17 cellular contexts compared by ENCODE assay signal in genomic region chr7:18174996-18175395, GRCh38.
"Had no signal": no experiment of that assay in that cellular context is flagged by ENCODE, and none has a peak within 500 bp of the region (broad histone marks: within the 10 kb centered on the region; RNA-seq: fewer than 3 reads in every experiment).

No MANE protein-coding gene starts in this region.

- H3K27ac Mint-ChIP-seq: activated CD4-positive, alpha-beta T cell treated with anti-CD3 and anti-CD28 coated beads, Interleukin-2, amount 10 ng/mL, durations not matched to agents 24 days and 14 days; activated CD8-positive, alpha-beta T cell treated with anti-CD3 and anti-CD28 coated beads for 36 hours; activated naive CD8-positive, alpha-beta T cell treated with anti-CD3 and anti-CD28 coated beads, Interleukin-2, amount 10 ng/mL, durations not matched to agents 7 days and 5 days; activated T-cell treated with anti-CD3 and anti-CD28 coated beads, Interleukin-2, amount 50 U/mL, for 24 hours; activated T-helper 2 cell treated with anti-CD3 and anti-CD28 coated beads, Interferon-gamma antibody, Interleukin-2, Interleukin-4, amounts not matched to agents 10 μg/mL and 5 μg/mL and 100 μg/mL, durations not matched to agents 14 hours and 24 hours and 36 hours; nephron; T-cell had no signal

- H3K9me3 ChIP-seq: colonic mucosa, gastrocnemius medialis, heart left ventricle, sigmoid colon had no signal

- ATAC-seq: activated CD8-positive, alpha-beta T cell treated with anti-CD3 and anti-CD28 coated beads for 36 hours; gastrocnemius medialis; heart left ventricle; left ventricle myocardium superior; T-cell had no signal

- H3K27me3 Mint-ChIP-seq: activated CD4-positive, alpha-beta T cell treated with anti-CD3 and anti-CD28 coated beads, Interleukin-2, amount 10 ng/mL, durations not matched to agents 24 days and 14 days; activated CD8-positive, alpha-beta T cell treated with anti-CD3 and anti-CD28 coated beads for 36 hours; activated naive CD8-positive, alpha-beta T cell treated with anti-CD3 and anti-CD28 coated beads, Interleukin-2, amount 10 ng/mL, durations not matched to agents 7 days and 5 days; T-cell had no signal

- H3K36me3 Mint-ChIP-seq: activated naive CD8-positive, alpha-beta T cell treated with anti-CD3 and anti-CD28 coated beads, Interleukin-2, amount 10 ng/mL, durations not matched to agents 7 days and 5 days; T-cell had no signal

- H3K4me1 Mint-ChIP-seq: nephron had no signal

- H3K27me3 ChIP-seq: colonic mucosa, gastrocnemius medialis, heart left ventricle, sigmoid colon had no signal

- H3K4me3 ChIP-seq: colonic mucosa, gastrocnemius medialis, heart left ventricle, sigmoid colon had no signal

- DNase-seq: activated CD4-positive, alpha-beta T cell treated with anti-CD3 and anti-CD28 coated beads, Interleukin-2, amount 10 ng/mL, durations not matched to agents 24 days and 14 days; activated CD8-positive, alpha-beta T cell treated with anti-CD3 and anti-CD28 coated beads for 36 hours; activated naive CD4-positive, alpha-beta T cell treated with Interleukin-2 at 50 U/mL for 16 hours; activated naive CD8-positive, alpha-beta T cell treated with anti-CD3 and anti-CD28 coated beads, Interleukin-2, amount 10 ng/mL, durations not matched to agents 7 days and 5 days; activated T-cell treated with anti-CD3 and anti-CD28 coated beads, Interleukin-2, amount 50 U/mL, for 24 hours; amygdala; caudate nucleus; colonic mucosa; gastrocnemius medialis; heart left ventricle; left ventricle myocardium superior; nucleus accumbens; sigmoid colon; stimulated activated naive CD4-positive, alpha-beta T cell had no signal

- H3K4me1 ChIP-seq: colonic mucosa, gastrocnemius medialis had no signal

- H3K36me3 ChIP-seq: colonic mucosa, gastrocnemius medialis, heart left ventricle, sigmoid colon had no signal

- H3K27ac ChIP-seq: colonic mucosa, gastrocnemius medialis, heart left ventricle, sigmoid colon had no signal

- H3K9me3 Mint-ChIP-seq: activated CD4-positive, alpha-beta T cell treated with anti-CD3 and anti-CD28 coated beads, Interleukin-2, amount 10 ng/mL, durations not matched to agents 24 days and 14 days; activated CD8-positive, alpha-beta T cell treated with anti-CD3 and anti-CD28 coated beads for 36 hours; activated naive CD8-positive, alpha-beta T cell treated with anti-CD3 and anti-CD28 coated beads, Interleukin-2, amount 10 ng/mL, durations not matched to agents 7 days and 5 days; activated T-cell treated with anti-CD3 and anti-CD28 coated beads, Interleukin-2, amount 50 U/mL, for 24 hours; activated T-helper 2 cell treated with anti-CD3 and anti-CD28 coated beads, Interferon-gamma antibody, Interleukin-2, Interleukin-4, amounts not matched to agents 10 μg/mL and 5 μg/mL and 100 μg/mL, durations not matched to agents 14 hours and 24 hours and 36 hours; T-cell had no signal

- H3K4me3 Mint-ChIP-seq: activated CD4-positive, alpha-beta T cell treated with anti-CD3 and anti-CD28 coated beads, Interleukin-2, amount 10 ng/mL, durations not matched to agents 24 days and 14 days; activated CD8-positive, alpha-beta T cell treated with anti-CD3 and anti-CD28 coated beads for 36 hours; activated naive CD8-positive, alpha-beta T cell treated with anti-CD3 and anti-CD28 coated beads, Interleukin-2, amount 10 ng/mL, durations not matched to agents 7 days and 5 days; activated T-cell treated with anti-CD3 and anti-CD28 coated beads, Interleukin-2, amount 50 U/mL, for 24 hours; nephron; T-cell had no signal
